ENCODE assay signal across 1 cellular context in the genomic region with DNA sequence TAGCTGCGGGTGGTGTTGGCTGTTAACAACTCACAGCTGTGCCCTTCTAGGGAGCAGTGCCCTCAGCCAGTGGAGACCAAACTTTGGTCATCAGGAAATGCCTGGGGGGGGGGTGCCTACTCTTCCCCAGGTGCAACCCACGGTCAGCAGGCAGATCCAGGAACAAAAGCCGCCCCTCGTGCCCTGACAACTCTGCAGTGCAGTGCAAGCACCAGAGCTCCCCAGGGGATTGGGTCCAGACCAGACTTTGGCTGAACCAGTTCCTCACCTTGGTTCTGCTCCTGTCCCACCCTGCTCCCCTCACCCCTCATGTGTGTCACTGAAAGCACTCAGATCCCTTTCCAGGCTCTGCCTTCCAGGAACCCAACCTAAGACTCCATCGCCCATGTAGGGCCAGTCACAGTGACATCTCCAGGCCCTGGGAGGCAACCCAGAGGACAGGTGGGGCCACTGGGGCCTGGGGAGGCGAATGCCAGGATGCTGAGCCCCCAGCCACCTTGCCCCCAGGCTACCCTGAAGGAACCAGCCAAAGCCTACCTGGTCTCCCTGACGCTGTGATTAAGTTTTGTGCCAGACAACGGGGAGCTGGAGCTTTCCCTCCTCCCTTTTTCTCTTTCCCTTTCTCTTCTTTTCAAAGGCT.
TF ChIP-seq lines count a peak whose summit lies in the region.

No MANE protein-coding gene starts in this region.

TF ChIP-seq in HepG2, 621 proteins besides CTCF, POLR2A, EP300 and RAD21:
- TF ChIP-seq AKAP8 (CRISPR knock-in tag; IDR thresholded peaks at IDR 0.05) = no peak
- no peak for TF ChIP-seq HDAC1 (CRISPR knock-in tag; IDR thresholded peaks at IDR 0.05)
- no peak for TF ChIP-seq ZNF234 (CRISPR knock-in tag; conservative IDR thresholded peaks at IDR 0.05)
- TF ChIP-seq, protein P1, sequence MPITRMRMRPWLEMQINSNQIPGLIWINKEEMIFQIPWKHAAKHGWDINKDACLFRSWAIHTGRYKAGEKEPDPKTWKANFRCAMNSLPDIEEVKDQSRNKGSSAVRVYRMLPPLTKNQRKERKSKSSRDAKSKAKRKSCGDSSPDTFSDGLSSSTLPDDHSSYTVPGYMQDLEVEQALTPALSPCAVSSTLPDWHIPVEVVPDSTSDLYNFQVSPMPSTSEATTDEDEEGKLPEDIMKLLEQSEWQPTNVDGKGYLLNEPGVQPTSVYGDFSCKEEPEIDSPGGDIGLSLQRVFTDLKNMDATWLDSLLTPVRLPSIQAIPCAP (CRISPR knock-in tag; IDR thresholded peaks at IDR 0.05; ENCODE audit: low read depth) = no peak
- TF ChIP-seq, protein P2, sequence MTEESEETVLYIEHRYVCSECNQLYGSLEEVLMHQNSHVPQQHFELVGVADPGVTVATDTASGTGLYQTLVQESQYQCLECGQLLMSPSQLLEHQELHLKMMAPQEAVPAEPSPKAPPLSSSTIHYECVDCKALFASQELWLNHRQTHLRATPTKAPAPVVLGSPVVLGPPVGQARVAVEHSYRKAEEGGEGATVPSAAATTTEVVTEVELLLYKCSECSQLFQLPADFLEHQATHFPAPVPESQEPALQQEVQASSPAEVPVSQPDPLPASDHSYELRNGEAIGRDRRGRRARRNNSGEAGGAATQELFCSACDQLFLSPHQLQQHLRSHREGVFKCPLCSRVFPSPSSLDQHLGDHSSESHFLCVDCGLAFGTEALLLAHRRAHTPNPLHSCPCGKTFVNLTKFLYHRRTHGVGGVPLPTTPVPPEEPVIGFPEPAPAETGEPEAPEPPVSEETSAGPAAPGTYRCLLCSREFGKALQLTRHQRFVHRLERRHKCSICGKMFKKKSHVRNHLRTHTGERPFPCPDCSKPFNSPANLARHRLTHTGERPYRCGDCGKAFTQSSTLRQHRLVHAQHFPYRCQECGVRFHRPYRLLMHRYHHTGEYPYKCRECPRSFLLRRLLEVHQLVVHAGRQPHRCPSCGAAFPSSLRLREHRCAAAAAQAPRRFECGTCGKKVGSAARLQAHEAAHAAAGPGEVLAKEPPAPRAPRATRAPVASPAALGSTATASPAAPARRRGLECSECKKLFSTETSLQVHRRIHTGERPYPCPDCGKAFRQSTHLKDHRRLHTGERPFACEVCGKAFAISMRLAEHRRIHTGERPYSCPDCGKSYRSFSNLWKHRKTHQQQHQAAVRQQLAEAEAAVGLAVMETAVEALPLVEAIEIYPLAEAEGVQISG (CRISPR knock-in tag; IDR thresholded peaks at IDR 0.05) = no peak
- no peak for TF ChIP-seq ZNF564 (CRISPR knock-in tag; IDR thresholded peaks at IDR 0.05)
- no peak for TF ChIP-seq MXI1 (IDR thresholded peaks at IDR 0.05; ENCODE audit: borderline replicate concordance, low read depth, low read length)
- TF ChIP-seq ZNF20 (CRISPR knock-in tag; IDR thresholded peaks at IDR 0.05) = no peak
- no peak for TF ChIP-seq SOX13 (IDR thresholded peaks at IDR 0.05)
- no peak for TF ChIP-seq SOX13 (CRISPR knock-in tag; conservative IDR thresholded peaks at IDR 0.05 in 1 of 2, IDR thresholded peaks at IDR 0.05 in 1 of 2)
- no peak for TF ChIP-seq SMARCE1 (IDR thresholded peaks at IDR 0.05; ENCODE audit: borderline replicate concordance)
- no peak for TF ChIP-seq SP1 (IDR thresholded peaks at IDR 0.05)
- no peak for TF ChIP-seq SP1 (CRISPR knock-in tag; IDR thresholded peaks at IDR 0.05)
- TF ChIP-seq SP140L (CRISPR knock-in tag; IDR thresholded peaks at IDR 0.05; ENCODE audit: borderline replicate concordance) = no peak
- TF ChIP-seq, protein P3, sequence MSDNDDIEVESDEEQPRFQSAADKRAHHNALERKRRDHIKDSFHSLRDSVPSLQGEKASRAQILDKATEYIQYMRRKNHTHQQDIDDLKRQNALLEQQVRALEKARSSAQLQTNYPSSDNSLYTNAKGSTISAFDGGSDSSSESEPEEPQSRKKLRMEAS (IDR thresholded peaks at IDR 0.05) = no peak
- no peak for TF ChIP-seq MTA1 (CRISPR knock-in tag; IDR thresholded peaks at IDR 0.05; ENCODE audit: borderline replicate concordance)
- no peak for TF ChIP-seq ZNF670 (CRISPR knock-in tag; IDR thresholded peaks at IDR 0.05; ENCODE audit: borderline replicate concordance)
